In genomic region chr17:77394540-77395295, GRCh38 we compare ENCODE assay signal across 8 cellular contexts.
DNase-seq lines count a peak whose midpoint lies in the region; ATAC-seq and TF ChIP-seq lines count a peak whose summit lies in the region.

No MANE protein-coding gene starts in this region.

- BruUV-seq in Calu3 (replicated peaks; lab: Mats Ljungman, UMichigan) = no TSS peak

- intact Hi-C loops in Calu3 (cut with micrococcal nuclease; ENCODE audit: unreplicated experiment) = loop anchor here (1.0 to 5.0 kb wide), 2 partner anchors 52 to 80 kb away; no protein-coding TSS in a partner anchor
- intact Hi-C loops in heart left ventricle (cut with DNase I) = loop anchor here in 1 of 10 donors (5.0 kb wide), 1 partner anchor 62 kb away; no protein-coding TSS in a partner anchor
- intact Hi-C loops in psoas muscle (cut with DNase I) = no loop called here

- H3K27ac ChIP-seq in heart left ventricle (peak overlapping the region; percentile 42 to 96 (median 74)), psoas muscle (peak overlapping the region; percentile 72)

- H3K4me3 Mint-ChIP-seq in Calu3 (ENCODE audit: low read depth, unreplicated experiment) = peak overlapping the region; percentile 37

- no peak for TF ChIP-seq POLR2A in heart left ventricle (IDR thresholded peaks at IDR 0.05)

- H3K4me1 Mint-ChIP-seq in Calu3 (ENCODE audit: low read depth, unreplicated experiment) = peaks cover 39% of the 10 kb centered on the region

- ATAC-seq in heart left ventricle (peak; percentile 11 to 52 (median 34)), psoas muscle (peak; percentile 52 to 73 (median 60)), HG02759 (IDR thresholded peaks at IDR 0.05; ENCODE audit: unreplicated experiment) (no peak), GM18909 (IDR thresholded peaks at IDR 0.05; ENCODE audit: poor library complexity, unreplicated experiment) (no peak)

- in situ Hi-C loops in SK-MEL-5 (cut with HindIII; ENCODE audit: low pct_unique_long_range_greater_than_20kb, low sequenced_read_pairs) = no loop called here

- H3K27me3 Mint-ChIP-seq in Calu3 (ENCODE audit: unreplicated experiment) = no peaks in the 10 kb centered on the region

- no peaks in the 10 kb centered on the region for H3K36me3 ChIP-seq in heart left ventricle
- H3K36me3 ChIP-seq in psoas muscle (ENCODE audit: insufficient read depth in 1 of 2, low read depth in 1 of 2) = no peaks in the 10 kb centered on the region

- peaks cover 41% of the 10 kb centered on the region for H3K36me3 Mint-ChIP-seq in Calu3 (ENCODE audit: insufficient read depth, unreplicated experiment)

- DNase-seq in Calu3 (peak; percentile 87), SK-MEL-5 (ENCODE audit: low read depth, low spot score) (peak; percentile 94), heart left ventricle (peak in 1 of 5 donors; percentile 62), psoas muscle (peak in 1 of 2 donors; percentile 70), DMS 273 treated with DMSO at 0.1 percent for 48 hours (lab: John Stamatoyannopoulos, UW) (no peak)
- no peak for DNase-seq in NK-92 treated with Interleukin-12 subunit alpha and Interleukin-12 subunit beta, amount 100 ng/mL, for 24 hours (lab: John Stamatoyannopoulos, UW)

- H3K9me3 ChIP-seq in heart left ventricle = no peaks in the 10 kb centered on the region
- no peaks in the 10 kb centered on the region for H3K9me3 ChIP-seq in psoas muscle

- no peak overlapping the region for H3K4me3 ChIP-seq in heart left ventricle
- H3K4me3 ChIP-seq in psoas muscle = no peak overlapping the region

- no peak for TF ChIP-seq CTCF in Calu3 (IDR thresholded peaks at IDR 0.05; ENCODE audit: unreplicated experiment)
- no peak for TF ChIP-seq CTCF in heart left ventricle (IDR thresholded peaks at IDR 0.05)
- TF ChIP-seq CTCF in psoas muscle (IDR thresholded peaks at IDR 0.05) = no peak

- no peaks in the 10 kb centered on the region for H3K27me3 ChIP-seq in heart left ventricle
- no peaks in the 10 kb centered on the region for H3K27me3 ChIP-seq in psoas muscle (ENCODE audit: insufficient read depth in 3 of 3, low read length in 2 of 3)

- H3K4me1 ChIP-seq in heart left ventricle = peaks cover 17 to 72% (median 51%) of the 10 kb centered on the region in 12 donors
- peaks cover 66% of the 10 kb centered on the region for H3K4me1 ChIP-seq in psoas muscle

- no peaks in the 10 kb centered on the region for H3K9me3 Mint-ChIP-seq in Calu3 (ENCODE audit: low read depth, unreplicated experiment)

- CTCF ChIA-PET in Calu3 (lab: Charles Lee) = interaction anchor here (0.6 to 1.3 kb wide), 4 partner anchors 35 to 107 kb away, joined by 3 to 8 read pairs (median 4); no protein-coding TSS in a partner anchor

- WGBS in heart left ventricle, 4 donors = 58 to 76% (median 64%) methylated on average over 12 to 15 of the region's 15 CpGs
- 39 to 57% (median 39%) methylated on average over 15 of the region's 15 CpGs for whole genome bisulfite sequencing in psoas muscle, 3 donors

- H3K27ac Mint-ChIP-seq in Calu3 (ENCODE audit: unreplicated experiment) = peak overlapping the region; percentile 81

Comparison
In these comparisons a context has a peak if more than half of its experiments do, and no peak if none do; other contexts are left out.
1. DNase-seq: peak in Calu3 (single experiment) and SK-MEL-5 (single experiment); none in NK-92 treated with Interleukin-12 subunit alpha and Interleukin-12 subunit beta, amount 100 ng/mL, for 24 hours (single experiment) and DMS 273 treated with DMSO at 0.1 percent for 48 hours (single experiment).
2. ATAC-seq: peak in heart left ventricle (4 of 4) and psoas muscle (4 of 4); none in HG02759 (single experiment) and GM18909 (single experiment).